1 cellular context compared by ENCODE assay signal in genomic region chr17:1473841-1474240, GRCh38.
TF ChIP-seq lines count a peak whose summit lies in the region.

No MANE protein-coding gene starts in this region.

TF ChIP-seq in H1, 55 proteins besides CTCF, POLR2A, EP300 and RAD21 (continued from another document):
- no peak for TF ChIP-seq CBX8 (IDR thresholded peaks at IDR 0.05; ENCODE audit: borderline replicate concordance, low read depth, low read length)
- TF ChIP-seq CHD2 (IDR thresholded peaks at IDR 0.05; ENCODE audit: low read length), result no peak
- no peak for TF ChIP-seq BACH1 (IDR thresholded peaks at IDR 0.05; ENCODE audit: low read length)
- TF ChIP-seq SIN3A (conservative IDR thresholded peaks at IDR 0.05 in 1 of 2, IDR thresholded peaks at IDR 0.05 in 1 of 2; ENCODE audit: low read depth in 1 of 2, low read length in 2 of 2), result no peak
- no peak for TF ChIP-seq GABPA (IDR thresholded peaks at IDR 0.05; ENCODE audit: borderline replicate concordance, insufficient read depth, low read length)
- TF ChIP-seq CHD1 (IDR thresholded peaks at IDR 0.05; ENCODE audit: low read depth, low read length), result no peak
- no peak for TF ChIP-seq CBX5 (IDR thresholded peaks at IDR 0.05; ENCODE audit: low read depth, low read length)
- TF ChIP-seq SUZ12 (IDR thresholded peaks at IDR 0.05; ENCODE audit: low read length), result no peak
- no peak for TF ChIP-seq BRCA1 (IDR thresholded peaks at IDR 0.05; ENCODE audit: low read depth, low read length)
- TF ChIP-seq KDM4A (IDR thresholded peaks at IDR 0.05; ENCODE audit: low read depth, low read length, severe bottlenecking), result no peak
- no peak for TF ChIP-seq E2F6 (IDR thresholded peaks at IDR 0.05)
- no peak for TF ChIP-seq FOSL1 (IDR thresholded peaks at IDR 0.05; ENCODE audit: insufficient read depth, low read depth, low read length)
TF ChIP-seq in H1: peak in this region for 0.
